13 cellular contexts compared by ENCODE assay signal in the genomic region with DNA sequence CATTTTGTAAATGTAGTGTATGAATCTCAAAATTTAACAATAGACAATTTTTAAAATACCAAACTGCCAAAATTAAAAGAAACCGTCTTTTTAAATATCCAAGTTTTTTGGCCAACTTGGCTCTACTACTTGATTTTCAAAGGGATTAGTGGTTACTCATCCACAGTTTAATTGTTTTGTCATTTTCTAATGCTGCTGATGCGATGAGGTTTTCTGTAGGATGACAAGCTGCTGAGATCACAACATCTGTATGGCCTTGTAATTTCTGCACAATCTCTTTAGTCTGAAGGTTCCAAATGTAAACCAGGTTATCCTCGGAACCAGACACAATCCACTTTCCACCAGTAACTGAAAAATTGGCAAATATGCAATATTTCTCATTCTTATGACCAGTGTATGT. TPM values are rescaled to one million over a fixed set of nuclear protein-coding genes. Genes with fewer than 3 reads are reported as not detected.
DNase-seq lines count a peak whose midpoint lies in the region; ATAC-seq, FAIRE-seq and TF ChIP-seq lines count a peak whose summit lies in the region.
"Had no signal": no experiment of that assay in that cellular context is flagged by ENCODE, and none has a peak within 500 bp of the region (broad histone marks: within the 10 kb centered on the region; RNA-seq: fewer than 3 reads in every experiment).

No MANE protein-coding gene starts in this region.

- H3K4me1 Mint-ChIP-seq in Calu3 (ENCODE audit: low read depth, unreplicated experiment), result peaks cover 20% of the 10 kb centered on the region
- H3K4me1 Mint-ChIP-seq in astrocyte (ENCODE audit: low read depth, unreplicated experiment), result peaks cover 18% of the 10 kb centered on the region
- peaks cover 41 to 51% of the 10 kb centered on the region in 2 donors for H3K4me1 Mint-ChIP-seq in natural killer cell

- intact Hi-C loops in Calu3 (cut with micrococcal nuclease; ENCODE audit: unreplicated experiment) (no loop called here), natural killer cell (cut with micrococcal nuclease) (loop anchor here (10.0 kb wide), 1 partner anchor 1170 kb away; a partner anchor contains a TSS)

- H3K27ac Mint-ChIP-seq in Calu3 (ENCODE audit: unreplicated experiment) (peak overlapping the region; percentile 98), astrocyte (ENCODE audit: unreplicated experiment) (no peak overlapping the region), natural killer cell (peak overlapping the region; percentile 98)

- peaks cover 5% of the 10 kb centered on the region for H3K36me3 ChIP-seq in astrocyte (ENCODE audit: insufficient read depth, low read length)

- H3K9me3 Mint-ChIP-seq in Calu3 (ENCODE audit: low read depth, unreplicated experiment) (no peaks in the 10 kb centered on the region), astrocyte (ENCODE audit: unreplicated experiment) (no peaks in the 10 kb centered on the region), natural killer cell (no peaks in the 10 kb centered on the region)

- no TSS peak for BruUV-seq in Calu3 (replicated peaks; lab: Mats Ljungman, UMichigan)

- no peaks in the 10 kb centered on the region for H3K27me3 ChIP-seq in astrocyte (ENCODE audit: insufficient read depth, low read length)
- H3K27me3 ChIP-seq: cardiac muscle cell, stomach had no signal

- H3K4me3 ChIP-seq in LNCaP clone FGC (ENCODE audit: low read depth, low read length) (peak overlapping the region; percentile 78), astrocyte (ENCODE audit: insufficient read depth, low read depth, low read length) (no peak overlapping the region)

- H2AFZ ChIP-seq in astrocyte (ENCODE audit: low read depth, low read length), result no peak overlapping the region

- no peaks in the 10 kb centered on the region for H3K9me3 ChIP-seq in astrocyte (ENCODE audit: insufficient read depth, low read depth, low read length)
- H3K9me3 ChIP-seq: stomach had no signal

- peak overlapping the region; percentile 92 for H3K9ac ChIP-seq in astrocyte (ENCODE audit: low read length)

- H3K27me3 Mint-ChIP-seq in Calu3 (ENCODE audit: unreplicated experiment), result no peaks in the 10 kb centered on the region
- no peaks in the 10 kb centered on the region for H3K27me3 Mint-ChIP-seq in astrocyte (ENCODE audit: low read depth, unreplicated experiment)
- no peaks in the 10 kb centered on the region for H3K27me3 Mint-ChIP-seq in natural killer cell (ENCODE audit: low read depth in 2 of 2)

- H3K4me3 Mint-ChIP-seq in Calu3 (ENCODE audit: low read depth, unreplicated experiment) (peak overlapping the region; percentile 94), astrocyte (ENCODE audit: unreplicated experiment) (peak overlapping the region; percentile 91), natural killer cell (peak overlapping the region; percentile 97)

- TF ChIP-seq POLR2A in GM12891 (IDR thresholded peaks at IDR 0.05; ENCODE audit: low read depth, low read length), result no peak

- no peak for ATAC-seq in natural killer cell
- no peak for ATAC-seq in HG03108 (IDR thresholded peaks at IDR 0.05; ENCODE audit: unreplicated experiment)

- H3K4me2 ChIP-seq in astrocyte (ENCODE audit: low read length), result peak overlapping the region; percentile 95

- DNase-seq in Calu3 (no peak), LNCaP clone FGC (ENCODE audit: low read depth) (no peak), astrocyte (ENCODE audit: low read depth) (no peak), natural killer cell (no peak), NCI-H1048 (lab: John Stamatoyannopoulos, UW) (no peak), GM12891 (ENCODE audit: insufficient read length, low spot score) (no peak), anterior cingulate cortex (lab: John Stamatoyannopoulos, UW) (no peak)
- DNase-seq: DMS53; NCI-H1105; stimulated activated CD4-positive, alpha-beta T cell treated with anti-CD3 and anti-CD28 coated beads, Interleukin-1b, Interleukin-23, amount 100 ng/mL, for 48 hours; stomach had no signal

- peaks cover 11% of the 10 kb centered on the region for H3K4me1 ChIP-seq in astrocyte (ENCODE audit: insufficient read depth, low read length)

- CTCF ChIA-PET in Calu3 (lab: Charles Lee), result no interaction called here

- H4K20me1 ChIP-seq in astrocyte (ENCODE audit: insufficient read depth, low read length), result no peaks in the 10 kb centered on the region

- FAIRE-seq in astrocyte (lab: Jason Lieb, UNC) (no peak), GM12891 (lab: Jason Lieb, UNC) (no peak)

- H3K27ac ChIP-seq in astrocyte (ENCODE audit: low read depth, low read length), result no peak overlapping the region

- peaks cover 48% of the 10 kb centered on the region for H3K79me2 ChIP-seq in astrocyte (ENCODE audit: insufficient read depth, low read length)

- no peak for TF ChIP-seq CTCF in Calu3 (IDR thresholded peaks at IDR 0.05; ENCODE audit: unreplicated experiment)
- no peak for TF ChIP-seq CTCF in LNCaP clone FGC (IDR thresholded peaks at IDR 0.05; ENCODE audit: control insufficient read depth, extremely low read depth, insufficient read depth)
- no peak for TF ChIP-seq CTCF in astrocyte (IDR thresholded peaks at IDR 0.05; ENCODE audit: insufficient read depth, low read depth, low read length)
- no peak for TF ChIP-seq CTCF in natural killer cell (IDR thresholded peaks at IDR 0.05)

- H3K36me3 Mint-ChIP-seq in Calu3 (ENCODE audit: insufficient read depth, unreplicated experiment) (peaks cover 38% of the 10 kb centered on the region), astrocyte (ENCODE audit: low read depth, unreplicated experiment) (peaks cover 4% of the 10 kb centered on the region), natural killer cell (no peaks in the 10 kb centered on the region)

TF ChIP-seq in GM12891, 5 proteins besides CTCF, POLR2A, EP300 and RAD21:
- no peak for TF ChIP-seq SPI1 (IDR thresholded peaks at IDR 0.05; ENCODE audit: low read depth, low read length)

RNA-seq across cellular contexts. Expression of a gene that starts 1.5 kb away (rescaled TPM):
- total RNA-seq in Calu3 (2022), result 7.2 and 7.9 TPM in 2 replicates
- 3.9 and 4.0 TPM in 2 replicates for total RNA-seq in astrocyte
- total RNA-seq in natural killer cell, result 1 to 10 TPM; 5.1 to 9.4 (median 6.3) TPM
- 1.5 TPM for polyA plus RNA-seq in GM12891 (2012; ENCODE audit: low read depth, missing spikeins)

RNA-seq across cellular contexts. Expression of a gene that starts 30.4 kb away (rescaled TPM):
- total RNA-seq in Calu3 (2022) (34.3 and 38.0 TPM in 2 replicates), astrocyte (65.1 and 72.2 TPM in 2 replicates), natural killer cell (10 to 100 TPM; 12.2 to 18.4 (median 16.3) TPM)
- polyA plus RNA-seq in GM12891 (2012; ENCODE audit: low read depth, missing spikeins), result 152 TPM

RNA-seq across cellular contexts. Expression of a gene that starts 31.4 kb away (rescaled TPM):
- total RNA-seq in Calu3 (2022) (39.6 and 50.9 TPM in 2 replicates), astrocyte (43.2 and 46.6 TPM in 2 replicates), natural killer cell (10 to 100 TPM in 2 of 3 donors, 1 to 10 TPM in 1; 9.6 to 16.4 (median 14.1) TPM)
- polyA plus RNA-seq in GM12891 (2012; ENCODE audit: low read depth, missing spikeins), result 53.6 TPM
